In the genomic region with DNA sequence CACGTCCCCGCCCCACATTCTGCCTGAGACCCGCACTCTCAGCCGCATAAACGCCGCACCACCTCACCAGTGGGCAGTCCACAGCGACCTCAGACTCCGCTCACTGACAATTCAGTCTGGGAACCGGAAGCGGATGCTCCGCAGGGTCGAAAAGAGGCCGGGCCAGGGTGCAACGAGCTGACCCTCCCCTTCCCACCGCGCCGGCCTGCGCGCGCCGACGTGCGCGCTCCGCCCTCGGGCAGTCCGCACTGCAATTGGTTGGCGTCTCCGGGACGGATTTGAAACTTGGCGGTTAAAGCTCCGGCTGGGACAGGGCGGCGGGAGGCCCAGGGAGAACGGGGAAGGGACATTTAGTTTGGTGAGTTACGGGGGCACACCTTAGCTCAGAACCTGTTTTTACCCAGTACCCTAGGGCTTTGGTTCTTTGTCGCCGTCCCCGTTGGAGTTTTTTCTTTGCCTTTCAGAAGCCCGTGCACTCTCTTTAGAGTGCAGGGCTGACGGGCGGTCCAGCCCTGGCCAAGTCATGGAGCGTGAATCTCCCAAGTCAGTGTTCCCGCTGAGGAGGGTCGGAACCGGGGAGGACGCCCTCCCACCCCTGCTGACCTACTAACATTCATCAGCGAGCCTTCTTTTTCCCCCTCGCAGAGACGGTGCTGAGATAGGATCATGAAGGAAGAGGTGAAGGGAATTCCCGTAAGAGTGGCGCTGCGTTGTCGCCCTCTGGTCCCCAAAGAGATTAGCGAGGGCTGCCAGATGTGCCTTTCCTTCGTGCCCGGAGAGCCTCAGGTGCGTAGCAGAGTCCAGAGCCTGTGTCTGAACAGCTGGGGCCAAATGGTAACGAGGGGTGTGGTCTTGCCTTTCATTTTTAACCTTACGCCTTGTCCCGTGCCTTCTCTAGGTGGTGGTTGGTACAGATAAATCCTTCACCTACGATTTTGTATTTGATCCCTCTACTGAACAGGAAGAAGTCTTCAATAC, we compare ENCODE assay signal across 8 cellular contexts. TPM values are rescaled to one million over a fixed set of nuclear protein-coding genes. Genes with fewer than 3 reads are reported as not detected.
DNase-seq lines count a peak whose midpoint lies in the region; ATAC-seq and TF ChIP-seq lines count a peak whose summit lies in the region.

A gene with protein sequence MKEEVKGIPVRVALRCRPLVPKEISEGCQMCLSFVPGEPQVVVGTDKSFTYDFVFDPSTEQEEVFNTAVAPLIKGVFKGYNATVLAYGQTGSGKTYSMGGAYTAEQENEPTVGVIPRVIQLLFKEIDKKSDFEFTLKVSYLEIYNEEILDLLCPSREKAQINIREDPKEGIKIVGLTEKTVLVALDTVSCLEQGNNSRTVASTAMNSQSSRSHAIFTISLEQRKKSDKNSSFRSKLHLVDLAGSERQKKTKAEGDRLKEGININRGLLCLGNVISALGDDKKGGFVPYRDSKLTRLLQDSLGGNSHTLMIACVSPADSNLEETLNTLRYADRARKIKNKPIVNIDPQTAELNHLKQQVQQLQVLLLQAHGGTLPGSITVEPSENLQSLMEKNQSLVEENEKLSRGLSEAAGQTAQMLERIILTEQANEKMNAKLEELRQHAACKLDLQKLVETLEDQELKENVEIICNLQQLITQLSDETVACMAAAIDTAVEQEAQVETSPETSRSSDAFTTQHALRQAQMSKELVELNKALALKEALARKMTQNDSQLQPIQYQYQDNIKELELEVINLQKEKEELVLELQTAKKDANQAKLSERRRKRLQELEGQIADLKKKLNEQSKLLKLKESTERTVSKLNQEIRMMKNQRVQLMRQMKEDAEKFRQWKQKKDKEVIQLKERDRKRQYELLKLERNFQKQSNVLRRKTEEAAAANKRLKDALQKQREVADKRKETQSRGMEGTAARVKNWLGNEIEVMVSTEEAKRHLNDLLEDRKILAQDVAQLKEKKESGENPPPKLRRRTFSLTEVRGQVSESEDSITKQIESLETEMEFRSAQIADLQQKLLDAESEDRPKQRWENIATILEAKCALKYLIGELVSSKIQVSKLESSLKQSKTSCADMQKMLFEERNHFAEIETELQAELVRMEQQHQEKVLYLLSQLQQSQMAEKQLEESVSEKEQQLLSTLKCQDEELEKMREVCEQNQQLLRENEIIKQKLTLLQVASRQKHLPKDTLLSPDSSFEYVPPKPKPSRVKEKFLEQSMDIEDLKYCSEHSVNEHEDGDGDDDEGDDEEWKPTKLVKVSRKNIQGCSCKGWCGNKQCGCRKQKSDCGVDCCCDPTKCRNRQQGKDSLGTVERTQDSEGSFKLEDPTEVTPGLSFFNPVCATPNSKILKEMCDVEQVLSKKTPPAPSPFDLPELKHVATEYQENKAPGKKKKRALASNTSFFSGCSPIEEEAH (plus strand): TSS at position 312 of the 978 bp plus-strand sequence. CDS start 355 bp downstream, at position 667.
A gene with protein sequence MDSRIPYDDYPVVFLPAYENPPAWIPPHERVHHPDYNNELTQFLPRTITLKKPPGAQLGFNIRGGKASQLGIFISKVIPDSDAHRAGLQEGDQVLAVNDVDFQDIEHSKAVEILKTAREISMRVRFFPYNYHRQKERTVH (minus strand): TSS at position 135 of the 978 bp plus-strand sequence. CDS start 586 bp downstream, outside the sequence.

- H3K4me3 Mint-ChIP-seq in CD14-positive monocyte = peak within 1 kb of the TSS; percentile 81 to 93
- H3K4me3 Mint-ChIP-seq in activated CD4-positive, alpha-beta memory T cell treated with anti-CD3 and anti-CD28 coated beads, Interleukin-2, amount 10 ng/mL, durations not matched to agents 7 days and 5 days = peak within 1 kb of the TSS; percentile 89

- peaks cover 21% of the 10 kb centered on the region for H3K4me1 Mint-ChIP-seq in CD14-positive monocyte
- peaks cover 33% of the 10 kb centered on the region for H3K4me1 Mint-ChIP-seq in activated CD4-positive, alpha-beta memory T cell treated with anti-CD3 and anti-CD28 coated beads, Interleukin-2, amount 10 ng/mL, durations not matched to agents 7 days and 5 days

- POLR2A ChIA-PET in activated CD4-positive, alpha-beta memory T cell treated with anti-CD3 and anti-CD28 coated beads, Interleukin-2, amount 10 ng/mL, durations not matched to agents 7 days and 5 days (lab: Charles Lee) = interaction anchor here (0.6 to 2.0 kb wide), 10 partner anchors 10 to 1987 kb away, joined by 3 to 10 read pairs (median 3); a partner anchor contains a TSS

- no peaks in the 10 kb centered on the region for H3K27me3 ChIP-seq in lung (ENCODE audit: control insufficient read depth, insufficient read depth)

- peak within 1 kb of the TSS; percentile 70 to 94 (median 87) for H3K27ac Mint-ChIP-seq in CD14-positive monocyte
- peak within 1 kb of the TSS; percentile 85 for H3K27ac Mint-ChIP-seq in activated CD4-positive, alpha-beta memory T cell treated with anti-CD3 and anti-CD28 coated beads, Interleukin-2, amount 10 ng/mL, durations not matched to agents 7 days and 5 days

- intact Hi-C loops in CD14-positive monocyte (cut with micrococcal nuclease) = loop anchor here (2.0 to 5.0 kb wide), 2 partner anchors 157 to 158 kb away; a partner anchor contains a TSS

- 1 to 35% methylated on average over 50 to 62 of the region's 62 CpGs for WGBS in lung, 2 donors

- no peak for TF ChIP-seq CTCF in CD14-positive monocyte (IDR thresholded peaks at IDR 0.05)
- TF ChIP-seq CTCF in lung (IDR thresholded peaks at IDR 0.05; ENCODE audit: control extremely low read depth, extremely low read depth) = no peak

- H3K27ac ChIP-seq in lung (ENCODE audit: low read depth in 1 of 2, low read length in 1 of 2) = peak within 1 kb of the TSS; percentile 34 to 73

- peaks cover 19 to 22% of the 10 kb centered on the region in 2 donors for H3K36me3 Mint-ChIP-seq in CD14-positive monocyte
- peaks cover 32% of the 10 kb centered on the region for H3K36me3 Mint-ChIP-seq in activated CD4-positive, alpha-beta memory T cell treated with anti-CD3 and anti-CD28 coated beads, Interleukin-2, amount 10 ng/mL, durations not matched to agents 7 days and 5 days (ENCODE audit: low read depth)

- peak within 1 kb of the TSS; percentile 55 for H3K4me3 ChIP-seq in lung

- peaks cover 3 to 8% of the 10 kb centered on the region in 2 donors for H3K36me3 ChIP-seq in lung (ENCODE audit: control insufficient read depth in 2 of 2, insufficient read depth in 2 of 2, low read length in 2 of 2)

- peaks cover 0 to 3% (median 0%) of the 10 kb centered on the region in 3 donors for H3K27me3 Mint-ChIP-seq in CD14-positive monocyte (ENCODE audit: low read depth in 3 of 3)
- H3K27me3 Mint-ChIP-seq in activated CD4-positive, alpha-beta memory T cell treated with anti-CD3 and anti-CD28 coated beads, Interleukin-2, amount 10 ng/mL, durations not matched to agents 7 days and 5 days = no peaks in the 10 kb centered on the region

- peaks cover 0 to 2% of the 10 kb centered on the region in 2 donors for H3K9me3 ChIP-seq in lung (ENCODE audit: control insufficient read depth in 2 of 2, insufficient read depth in 1 of 2, low read length in 1 of 2)

- CTCF ChIA-PET in activated CD4-positive, alpha-beta memory T cell treated with anti-CD3 and anti-CD28 coated beads, Interleukin-2, amount 10 ng/mL, durations not matched to agents 7 days and 5 days (lab: Charles Lee) = interaction anchor here (0.6 to 3.1 kb wide), 7 partner anchors 10 to 375 kb away, joined by 3 to 11 read pairs (median 4); a partner anchor contains a TSS

- peak; percentile 75 for DNase-seq in CD14-positive monocyte (ENCODE audit: low spot score)
- peak; percentile 87 for DNase-seq in NCI-H748 (lab: John Stamatoyannopoulos, UW; ENCODE audit: unreplicated experiment)
- DNase-seq in activated CD4-positive, alpha-beta memory T cell treated with anti-CD3 and anti-CD28 coated beads, Interleukin-2, amount 10 ng/mL, durations not matched to agents 7 days and 5 days = peak; percentile 88
- DNase-seq in ecto neural progenitor cell (ENCODE audit: low spot score) = peak; percentile 87
- peak; percentile 83 for DNase-seq in lung (ENCODE audit: low spot score)
- peak; percentile 51 to 79 (median 55) for DNase-seq in stimulated activated CD4-positive, alpha-beta T cell treated with anti-CD3 and anti-CD28 coated beads, TNF-alpha, amount 100 ng/mL, for 24 hours (ENCODE audit: low read depth in 3 of 3)

- peak; percentile 95 for ATAC-seq in GM19324 (IDR thresholded peaks at IDR 0.05; ENCODE audit: low FRiP score, unreplicated experiment)
- ATAC-seq in HG03460 (IDR thresholded peaks at IDR 0.05; ENCODE audit: unreplicated experiment) = peak; percentile 97
- peak; percentile 99 for ATAC-seq in lung (ENCODE audit: insufficient read depth, low FRiP score)

- H3K4me1 ChIP-seq in lung (ENCODE audit: control insufficient read depth in 2 of 2, insufficient read depth in 2 of 2, low read length in 2 of 2) = no peaks in the 10 kb centered on the region

- H3K9me3 Mint-ChIP-seq in CD14-positive monocyte = peaks cover 0 to 2% (median 0%) of the 10 kb centered on the region in 7 donors
- no peaks in the 10 kb centered on the region for H3K9me3 Mint-ChIP-seq in activated CD4-positive, alpha-beta memory T cell treated with anti-CD3 and anti-CD28 coated beads, Interleukin-2, amount 10 ng/mL, durations not matched to agents 7 days and 5 days

RNA-seq across cellular contexts. Expression of the first gene that starts in this region (rescaled TPM):
- polyA plus RNA-seq in CD14-positive monocyte (under 1 TPM in 1 of 2 donors, not detected in 1; 0.03 TPM), lung (under 1 TPM; 0.33 to 0.66 TPM)
- total RNA-seq in activated CD4-positive, alpha-beta memory T cell treated with anti-CD3 and anti-CD28 coated beads, Interleukin-2, amount 10 ng/mL, durations not matched to agents 7 days and 5 days = 10 to 100 TPM; 33.3 to 34.0 TPM
- 1 to 10 TPM in 1 of 2 donors, under 1 TPM in 1; 0.61 to 2.4 TPM for total RNA-seq in lung

RNA-seq across cellular contexts. Expression of the second gene that starts in this region (rescaled TPM):
- polyA plus RNA-seq in CD14-positive monocyte = 10 to 100 TPM; 16.9 to 17.4 TPM
- 10 to 100 TPM; 36.3 to 38.8 TPM for total RNA-seq in activated CD4-positive, alpha-beta memory T cell treated with anti-CD3 and anti-CD28 coated beads, Interleukin-2, amount 10 ng/mL, durations not matched to agents 7 days and 5 days
- 10 to 100 TPM; 25.6 to 26.3 TPM for total RNA-seq in lung
- 10 to 100 TPM; 29.8 to 55.9 TPM for polyA plus RNA-seq in lung

Comparison
In these comparisons a context has a peak if more than half of its experiments do, and no peak if none do; other contexts are left out.
1. Peak in every context shown above with its lines: DNase-seq, ATAC-seq, H3K4me3 ChIP-seq and H3K27ac ChIP-seq.
2. RNA of the first gene that starts in this region (total RNA-seq): 33.3 to 34.0 TPM in activated CD4-positive, alpha-beta memory T cell treated with anti-CD3 and anti-CD28 coated beads, Interleukin-2, amount 10 ng/mL, durations not matched to agents 7 days and 5 days; 0.61 to 2.4 TPM in lung; every median in the first group is over 4 times any median in the second.